Comparison of ENCODE assay signal across 1 cellular context in genomic region chr14:35261774-35262173, GRCh38.
TF ChIP-seq lines count a peak whose summit lies in the region.

No MANE protein-coding gene starts in this region.

TF ChIP-seq in SK-N-SH, 30 proteins besides CTCF, POLR2A, EP300 and RAD21 (continued from another document):
- no peak for TF ChIP-seq USF1 (IDR thresholded peaks at IDR 0.05; ENCODE audit: borderline replicate concordance, low read depth)
TF ChIP-seq in SK-N-SH: peak in this region for 0.
